In the genomic region with DNA sequence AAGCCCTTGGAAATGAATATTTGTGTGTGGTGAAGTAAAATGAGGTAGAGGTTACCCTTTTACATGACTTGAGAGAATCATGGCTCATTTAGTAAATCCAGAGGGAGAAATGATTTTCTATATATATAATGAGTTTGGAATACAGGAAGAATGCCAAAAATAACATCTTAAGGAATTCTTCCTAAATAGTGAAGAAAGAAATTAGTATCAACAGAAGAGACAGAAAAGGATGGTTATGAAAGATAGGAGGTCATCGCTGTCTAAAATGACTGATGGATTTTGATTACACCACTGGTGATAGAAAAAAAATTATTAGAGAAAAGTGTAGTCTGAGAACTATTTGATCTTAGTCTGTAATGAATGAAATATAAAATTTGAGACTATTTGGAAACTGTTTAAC, we compare ENCODE assay signal across 14 cellular contexts.
DNase-seq lines count a peak whose midpoint lies in the region; ATAC-seq and TF ChIP-seq lines count a peak whose summit lies in the region.
"Had no signal": no experiment of that assay in that cellular context is flagged by ENCODE, and none has a peak within 500 bp of the region (broad histone marks: within the 10 kb centered on the region; RNA-seq: fewer than 3 reads in every experiment).

No MANE protein-coding gene starts in this region.

- no peak overlapping the region for H3K27ac ChIP-seq in osteoblast (ENCODE audit: low read depth, low read length)
- H3K27ac ChIP-seq: BLaER1 treated with 17β-estradiol and CSF1 and Interleukin-3, amounts not matched to agents 10 nM and 100 nM had no signal

- H3K4me1 Mint-ChIP-seq in chondrocyte (ENCODE audit: low read depth) = peaks cover 41% of the 10 kb centered on the region

- ATAC-seq in HG03520 (IDR thresholded peaks at IDR 0.05; ENCODE audit: unreplicated experiment) (no peak), GM21423 (IDR thresholded peaks at IDR 0.05; ENCODE audit: unreplicated experiment) (no peak), HG02973 (IDR thresholded peaks at IDR 0.05; ENCODE audit: unreplicated experiment) (no peak)

- no peak for TF ChIP-seq CTCF in chondrocyte (IDR thresholded peaks at IDR 0.05)
- TF ChIP-seq CTCF in osteoblast (IDR thresholded peaks at IDR 0.05; ENCODE audit: extremely low read depth, low read depth, low read length) = no peak

- H3K36me3 Mint-ChIP-seq in chondrocyte (ENCODE audit: low read depth) = no peaks in the 10 kb centered on the region

- peak overlapping the region; percentile 15 for H3K4me2 ChIP-seq in osteoblast (ENCODE audit: insufficient read depth, low read length)
- H3K4me2 ChIP-seq: BLaER1 treated with 17β-estradiol and CSF1 and Interleukin-3, amounts not matched to agents 10 nM and 100 nM had no signal

- H3K36me3 ChIP-seq in osteoblast (ENCODE audit: insufficient read depth, low read length) = no peaks in the 10 kb centered on the region
- H3K36me3 ChIP-seq: HAP-1 had no signal

- H3K9me3 ChIP-seq in osteoblast (ENCODE audit: low read depth, low read length) = no peaks in the 10 kb centered on the region
- H3K9me3 ChIP-seq: BLaER1 treated with 17β-estradiol and CSF1 and Interleukin-3, amounts not matched to agents 10 nM and 100 nM; HAP-1 had no signal

- no peaks in the 10 kb centered on the region for H3K79me2 ChIP-seq in osteoblast (ENCODE audit: insufficient read depth, low read length)

- no peak overlapping the region for H3K4me3 ChIP-seq in osteoblast (ENCODE audit: insufficient read depth, low read length)
- H3K4me3 ChIP-seq: BLaER1 treated with 17β-estradiol and CSF1 and Interleukin-3, amounts not matched to agents 10 nM and 100 nM; HAP-1 had no signal

- peak; percentile 12 for DNase-seq in EL
- peak; percentile 2 for DNase-seq in NCI-H69 (lab: John Stamatoyannopoulos, UW)
- no peak for DNase-seq in chondrocyte (ENCODE audit: low spot score)
- no peak for DNase-seq in osteoblast (ENCODE audit: insufficient read length, low spot score, missing footprints)
- DNase-seq: GDM1, NCI-H1694, NCI-H2081 treated with DMSO at 0.1 percent for 48 hours, RPMI8226, SIG-M5 had no signal

- H3K27me3 Mint-ChIP-seq in chondrocyte (ENCODE audit: low read depth) = no peaks in the 10 kb centered on the region

- no peaks in the 10 kb centered on the region for H4K20me1 ChIP-seq in osteoblast (ENCODE audit: insufficient read depth, low read length)
- H4K20me1 ChIP-seq: BLaER1 treated with 17β-estradiol and CSF1 and Interleukin-3, amounts not matched to agents 10 nM and 100 nM had no signal

- no peak overlapping the region for H3K4me3 Mint-ChIP-seq in chondrocyte (ENCODE audit: unreplicated experiment)

- H3K4me1 ChIP-seq in osteoblast (ENCODE audit: insufficient read depth, low read length) = peaks cover 31% of the 10 kb centered on the region

- H3K9me3 Mint-ChIP-seq in chondrocyte (ENCODE audit: low read depth) = no peaks in the 10 kb centered on the region

- no peak overlapping the region for H2AFZ ChIP-seq in osteoblast (ENCODE audit: low read length)

- peak overlapping the region; percentile 24 for H3K27ac Mint-ChIP-seq in chondrocyte (ENCODE audit: unreplicated experiment)

- H3K27me3 ChIP-seq in osteoblast (ENCODE audit: insufficient read depth, low read length) = no peaks in the 10 kb centered on the region
- H3K27me3 ChIP-seq: BLaER1 treated with 17β-estradiol and CSF1 and Interleukin-3, amounts not matched to agents 10 nM and 100 nM had no signal

Comparison
In these comparisons a context has a peak if more than half of its experiments do, and no peak if none do; other contexts are left out.
1. DNase-seq: peak in EL (single experiment) and NCI-H69 (single experiment); none in chondrocyte (single experiment) and osteoblast (single experiment).